In genomic region chr1:236552901-236553300, GRCh38 we compare ENCODE assay signal across 1 cellular context.
TF ChIP-seq lines count a peak whose summit lies in the region.

No MANE protein-coding gene starts in this region.

TF ChIP-seq in HepG2, 621 proteins besides CTCF, POLR2A, EP300 and RAD21:
- TF ChIP-seq UBTF (CRISPR knock-in tag; IDR thresholded peaks at IDR 0.05) = no peak
- TF ChIP-seq ZNF329 (CRISPR knock-in tag; IDR thresholded peaks at IDR 0.05; ENCODE audit: low read depth) = no peak
- TF ChIP-seq ZGPAT (CRISPR knock-in tag; IDR thresholded peaks at IDR 0.05) = no peak
- no peak for TF ChIP-seq NR2C2 (CRISPR knock-in tag; IDR thresholded peaks at IDR 0.05; ENCODE audit: borderline replicate concordance)
- TF ChIP-seq BORCS8-MEF2B (CRISPR knock-in tag; IDR thresholded peaks at IDR 0.05) = no peak
- no peak for TF ChIP-seq ZHX1 (CRISPR knock-in tag; IDR thresholded peaks at IDR 0.05; ENCODE audit: low read depth)
- no peak for TF ChIP-seq HMGXB3 (CRISPR knock-in tag; IDR thresholded peaks at IDR 0.05; ENCODE audit: borderline replicate concordance)
- TF ChIP-seq ZNF556 (CRISPR knock-in tag; IDR thresholded peaks at IDR 0.05; ENCODE audit: borderline replicate concordance) = no peak
- TF ChIP-seq CBX5 (CRISPR knock-in tag; IDR thresholded peaks at IDR 0.05; ENCODE audit: borderline replicate concordance) = no peak
- no peak for TF ChIP-seq ZNF720 (CRISPR knock-in tag; IDR thresholded peaks at IDR 0.05)
- no peak for TF ChIP-seq SIN3B (IDR thresholded peaks at IDR 0.05; ENCODE audit: low read length)
- no peak for TF ChIP-seq IRX3 (CRISPR knock-in tag; IDR thresholded peaks at IDR 0.05; ENCODE audit: borderline replicate concordance, low read depth)
- no peak for TF ChIP-seq HOXD1 (CRISPR knock-in tag; IDR thresholded peaks at IDR 0.05)
- TF ChIP-seq ZNF318 (CRISPR knock-in tag; IDR thresholded peaks at IDR 0.05) = no peak
- no peak for TF ChIP-seq TBP (CRISPR knock-in tag; IDR thresholded peaks at IDR 0.05)
- no peak for TF ChIP-seq HNRNPL (IDR thresholded peaks at IDR 0.05; ENCODE audit: low read depth, low read length)
- TF ChIP-seq NR0B2 (CRISPR knock-in tag; IDR thresholded peaks at IDR 0.05) = no peak
- no peak for TF ChIP-seq ZMAT3 (CRISPR knock-in tag; conservative IDR thresholded peaks at IDR 0.05)
- TF ChIP-seq GLI4 (CRISPR knock-in tag; IDR thresholded peaks at IDR 0.05; ENCODE audit: borderline replicate concordance) = no peak
